Comparison of ENCODE assay signal across 11 cellular contexts in the genomic region with DNA sequence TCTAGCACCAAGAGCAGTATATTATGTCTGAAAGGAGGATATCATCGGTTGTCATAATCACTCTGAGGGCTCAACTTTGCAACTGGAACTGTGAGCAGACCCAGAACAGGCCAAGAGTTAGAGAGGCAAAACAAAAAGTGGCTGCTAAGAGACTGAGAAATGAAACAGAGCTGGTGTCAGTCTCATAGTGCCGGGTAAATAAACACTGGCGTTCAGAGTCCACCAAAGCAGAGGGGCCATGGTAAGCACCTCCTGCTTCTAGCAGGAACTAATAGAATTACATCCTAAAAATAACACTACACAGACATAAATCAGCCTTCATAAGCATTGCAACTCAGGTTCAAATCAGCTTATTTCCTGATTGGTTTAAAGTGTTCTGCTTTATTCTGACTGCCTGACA. TPM values are rescaled to one million over a fixed set of nuclear protein-coding genes. Genes with fewer than 3 reads are reported as not detected.
DNase-seq lines count a peak whose midpoint lies in the region; ATAC-seq and TF ChIP-seq lines count a peak whose summit lies in the region.
"Had no signal": no experiment of that assay in that cellular context is flagged by ENCODE, and none has a peak within 500 bp of the region (broad histone marks: within the 10 kb centered on the region; RNA-seq: fewer than 3 reads in every experiment).

No MANE protein-coding gene starts in this region.

- no peaks in the 10 kb centered on the region for H3K4me1 Mint-ChIP-seq in CD4-positive, alpha-beta memory T cell

- H3K36me3 ChIP-seq in mucosa of descending colon (ENCODE audit: low read depth), result no peaks in the 10 kb centered on the region
- H3K36me3 ChIP-seq in CD4-positive, alpha-beta memory T cell (ENCODE audit: insufficient read depth, low read length), result no peaks in the 10 kb centered on the region
- H3K36me3 ChIP-seq: MG63 had no signal

- peaks cover 6% of the 10 kb centered on the region for H3K27me3 ChIP-seq in CD4-positive, alpha-beta memory T cell (ENCODE audit: insufficient read depth, low read length)
- H3K27me3 ChIP-seq: MG63 had no signal

- no peak overlapping the region for H3K27ac Mint-ChIP-seq in CD4-positive, alpha-beta memory T cell
- H3K27ac Mint-ChIP-seq: activated CD4-positive, alpha-beta memory T cell treated with anti-CD3 and anti-CD28 coated beads for 36 hours had no signal

- no peaks in the 10 kb centered on the region for H3K9me3 ChIP-seq in mucosa of descending colon
- no peaks in the 10 kb centered on the region for H3K9me3 ChIP-seq in CD4-positive, alpha-beta memory T cell (ENCODE audit: control insufficient read depth in 1 of 2, low read length in 2 of 2)

- H3K4me3 ChIP-seq in mucosa of descending colon, result no peak overlapping the region
- H3K4me3 ChIP-seq in CD4-positive, alpha-beta memory T cell (ENCODE audit: low read length in 2 of 2), result no peak overlapping the region
- H3K4me3 ChIP-seq: MG63 had no signal

- DNase-seq in mucosa of descending colon, result peak in 1 of 3 donors; percentile 48
- no peak for DNase-seq in activated CD4-positive, alpha-beta T cell treated with anti-CD3 and anti-CD28 coated beads for 1 hour
- DNase-seq in RKO (ENCODE audit: low spot score), result no peak
- DNase-seq in CD4-positive, alpha-beta memory T cell, result no peak
- no peak for DNase-seq in NCI-H1930 (lab: John Stamatoyannopoulos, UW)
- DNase-seq: activated CD4-positive, alpha-beta memory T cell treated with anti-CD3 and anti-CD28 coated beads for 36 hours; anterior cingulate cortex; MG63 had no signal

- intact Hi-C loops in mucosa of descending colon (cut with DNase I, micrococcal nuclease), result no loop called here
- intact Hi-C loops in CD4-positive, alpha-beta memory T cell (cut with micrococcal nuclease), result no loop called here

- POLR2A ChIA-PET in CD4-positive, alpha-beta memory T cell (lab: Charles Lee; ENCODE audit: partially characterized antibody), result no interaction called here

- H3K27me3 Mint-ChIP-seq in CD4-positive, alpha-beta memory T cell, result peaks cover 24 to 36% of the 10 kb centered on the region in 2 donors

- ATAC-seq in GM19324 (IDR thresholded peaks at IDR 0.05; ENCODE audit: low FRiP score, unreplicated experiment) (peak; percentile 99), HG02763 (IDR thresholded peaks at IDR 0.05; ENCODE audit: unreplicated experiment) (peak; percentile 91), HG03565 (IDR thresholded peaks at IDR 0.05; ENCODE audit: unreplicated experiment) (peak; percentile 42), mucosa of descending colon (peak; percentile 94)

- peaks cover 0 to 2% (median 0%) of the 10 kb centered on the region in 8 donors for H3K9me3 Mint-ChIP-seq in CD4-positive, alpha-beta memory T cell
- H3K9me3 Mint-ChIP-seq: activated CD4-positive, alpha-beta memory T cell treated with anti-CD3 and anti-CD28 coated beads for 36 hours had no signal

- no peak overlapping the region for H3K4me3 Mint-ChIP-seq in CD4-positive, alpha-beta memory T cell
- H3K4me3 Mint-ChIP-seq: activated CD4-positive, alpha-beta memory T cell treated with anti-CD3 and anti-CD28 coated beads for 36 hours had no signal

- peaks cover 15% of the 10 kb centered on the region for H3K4me1 ChIP-seq in mucosa of descending colon (ENCODE audit: low read depth)
- no peaks in the 10 kb centered on the region for H3K4me1 ChIP-seq in CD4-positive, alpha-beta memory T cell (ENCODE audit: insufficient read depth, low read length)

- CTCF ChIA-PET in CD4-positive, alpha-beta memory T cell (lab: Charles Lee; ENCODE audit: partially characterized antibody), result interaction anchor here (0.8 to 3.2 kb wide), 3 partner anchors 9 to 11 kb away, joined by 3 to 16 read pairs (median 13); partner anchors contain the start of gene IL12A

- no peak for TF ChIP-seq CTCF in mucosa of descending colon (IDR thresholded peaks at IDR 0.05)

- H3K27ac ChIP-seq in CD4-positive, alpha-beta memory T cell (ENCODE audit: low read depth, low read length), result no peak overlapping the region

- H3K36me3 Mint-ChIP-seq in CD4-positive, alpha-beta memory T cell, result no peaks in the 10 kb centered on the region
- H3K36me3 Mint-ChIP-seq: activated CD4-positive, alpha-beta memory T cell treated with anti-CD3 and anti-CD28 coated beads for 36 hours had no signal

RNA-seq across cellular contexts. Expression of gene IL12A, which starts 10.3 kb away (rescaled TPM):
- 1 to 10 TPM in 1 of 3 donors, under 1 TPM in 2; 0.23 to 2.3 (median 0.27) TPM for total RNA-seq in mucosa of descending colon
- total RNA-seq in CD4-positive, alpha-beta memory T cell, result under 1 TPM; 0.44 to 0.53 TPM
- not detected for polyA plus RNA-seq in CD4-positive, alpha-beta memory T cell
- total RNA-seq: activated CD4-positive, alpha-beta memory T cell treated with anti-CD3 and anti-CD28 coated beads for 36 hours had no signal

Comparison
In these comparisons a context has a peak if more than half of its experiments do, and no peak if none do; other contexts are left out.
1. ATAC-seq: peak in every context shown above with its lines; median percentile 99 in GM19324; 94 in mucosa of descending colon; 91 in HG02763; 42 in HG03565.